Comparison of ENCODE assay signal across 4 cellular contexts in genomic region chr16:35724551-35724950, GRCh38.
"Had no signal": no experiment of that assay in that cellular context is flagged by ENCODE, and none has a peak within 500 bp of the region (broad histone marks: within the 10 kb centered on the region; RNA-seq: fewer than 3 reads in every experiment).

No MANE protein-coding gene starts in this region.

- H3K4me3 Mint-ChIP-seq: GM23338, H9 had no signal

- H3K27ac Mint-ChIP-seq: GM23338, H9 had no signal

- DNase-seq: H9, HCEC 1CT, IMR-90 had no signal

- ATAC-seq: GM23338 had no signal

- H3K4me2 ChIP-seq: GM23338 had no signal

- H2AFZ ChIP-seq: GM23338 had no signal

- H3K4me3 ChIP-seq: GM23338 had no signal

- H3K4me1 Mint-ChIP-seq: GM23338, H9 had no signal
